11 cellular contexts compared by ENCODE assay signal in genomic region chr1:34928066-34928864, GRCh38. TPM values are rescaled to one million over a fixed set of nuclear protein-coding genes. Genes with fewer than 3 reads are reported as not detected.
DNase-seq lines count a peak whose midpoint lies in the region; TF ChIP-seq lines count a peak whose summit lies in the region.
"Had no signal": no experiment of that assay in that cellular context is flagged by ENCODE, and none has a peak within 500 bp of the region (broad histone marks: within the 10 kb centered on the region; RNA-seq: fewer than 3 reads in every experiment).

No MANE protein-coding gene starts in this region.

- peak overlapping the region; percentile 70 for H3K4me3 Mint-ChIP-seq in osteocyte (ENCODE audit: unreplicated experiment)

- no peak overlapping the region for H3K27ac Mint-ChIP-seq in osteocyte (ENCODE audit: unreplicated experiment)

- H3K27ac ChIP-seq in dorsolateral prefrontal cortex, result peak overlapping the region in 40 of 59 donors; percentile 4 to 97 (median 68)
- H3K27ac ChIP-seq: PC-9 had no signal

- TF ChIP-seq CTCF in dorsolateral prefrontal cortex (IDR thresholded peaks at IDR 0.05 in 54 of 56, conservative IDR thresholded peaks at IDR 0.05 in 2 of 56; ENCODE audit: low read depth in 1 of 56, partially characterized antibody in 56 of 56) (no peak), osteocyte (IDR thresholded peaks at IDR 0.05) (no peak)

- peak overlapping the region in 58 of 59 donors; percentile 11 to 78 (median 62) for H3K4me3 ChIP-seq in dorsolateral prefrontal cortex
- H3K4me3 ChIP-seq: PC-9 had no signal

- H3K9me3 Mint-ChIP-seq in osteocyte (ENCODE audit: unreplicated experiment), result no peaks in the 10 kb centered on the region

- peaks cover 4% of the 10 kb centered on the region for H3K4me1 Mint-ChIP-seq in osteocyte (ENCODE audit: unreplicated experiment)

- DNase-seq in NCI-H82 (lab: John Stamatoyannopoulos, UW), result peak; percentile 35
- no peak for DNase-seq in NCI-H82 treated with DMSO at 0.1 percent for 48 hours (lab: John Stamatoyannopoulos, UW; ENCODE audit: unreplicated experiment)
- peak; percentile 7 for DNase-seq in NCI-H345 (lab: John Stamatoyannopoulos, UW)
- DNase-seq in dorsolateral prefrontal cortex, result peak in 3 of 10 donors; percentile 26 to 60 (median 34)
- peak; percentile 59 for DNase-seq in osteocyte (ENCODE audit: extremely low spot score, unreplicated experiment)
- no peak for DNase-seq in DMS153 (lab: John Stamatoyannopoulos, UW)
- no peak for DNase-seq in NCI-H524 treated with DMSO at 0.1 percent for 48 hours (lab: John Stamatoyannopoulos, UW)
- DNase-seq in NCI-H1694 treated with DMSO at 0.1 percent for 48 hours (lab: John Stamatoyannopoulos, UW), result no peak
- DNase-seq: left cardiac atrium, PC-9 had no signal

- H3K27me3 Mint-ChIP-seq in osteocyte (ENCODE audit: unreplicated experiment), result peaks cover 45% of the 10 kb centered on the region

- H3K27me3 ChIP-seq in dorsolateral prefrontal cortex, result peaks cover 0 to 56% (median 13%) of the 10 kb centered on the region in 45 donors

- intact Hi-C loops in dorsolateral prefrontal cortex (cut with DNase I), result loop anchor here in 1 of 2 donors (5.0 kb wide), 1 partner anchor 61 kb away; no protein-coding TSS in a partner anchor

- H3K36me3 Mint-ChIP-seq in osteocyte (ENCODE audit: unreplicated experiment), result no peaks in the 10 kb centered on the region

RNA-seq across cellular contexts. Expression of gene DLGAP3, which starts 1.2 kb away (rescaled TPM):
- total RNA-seq in dorsolateral prefrontal cortex, result 100 to 1,000 TPM in 107 of 120 experiments, 10 to 100 TPM in 13; 30.3 to 213 (median 129) TPM
- 0.21 TPM in 1 of 2 replicates, not detected in the other for total RNA-seq in osteocyte
- total RNA-seq: PC-9, urinary bladder had no signal

RNA-seq across cellular contexts. Expression of gene TMEM35B, which starts 56.9 kb away (rescaled TPM):
- total RNA-seq in dorsolateral prefrontal cortex, result 10 to 100 TPM in 3 of 120 experiments, 1 to 10 TPM in 116, under 1 TPM in 1; 0.79 to 14.2 (median 4.7) TPM
- total RNA-seq in osteocyte, result 20.5 and 22.8 TPM in 2 replicates

Comparison
In these comparisons a context has a peak if more than half of its experiments do, and no peak if none do; other contexts are left out.
1. DNase-seq: peak in NCI-H82 (single experiment), NCI-H345 (single experiment) and osteocyte (single experiment); none in NCI-H82 treated with DMSO at 0.1 percent for 48 hours (single experiment), DMS153 (single experiment), NCI-H524 treated with DMSO at 0.1 percent for 48 hours (single experiment) and NCI-H1694 treated with DMSO at 0.1 percent for 48 hours (single experiment).
2. RNA of gene DLGAP3, which starts 1.2 kb away (total RNA-seq): 30.3 to 213 TPM in dorsolateral prefrontal cortex; 0.21 TPM in osteocyte; every median in the first group is over 10 times any median in the second.